In the genomic region with DNA sequence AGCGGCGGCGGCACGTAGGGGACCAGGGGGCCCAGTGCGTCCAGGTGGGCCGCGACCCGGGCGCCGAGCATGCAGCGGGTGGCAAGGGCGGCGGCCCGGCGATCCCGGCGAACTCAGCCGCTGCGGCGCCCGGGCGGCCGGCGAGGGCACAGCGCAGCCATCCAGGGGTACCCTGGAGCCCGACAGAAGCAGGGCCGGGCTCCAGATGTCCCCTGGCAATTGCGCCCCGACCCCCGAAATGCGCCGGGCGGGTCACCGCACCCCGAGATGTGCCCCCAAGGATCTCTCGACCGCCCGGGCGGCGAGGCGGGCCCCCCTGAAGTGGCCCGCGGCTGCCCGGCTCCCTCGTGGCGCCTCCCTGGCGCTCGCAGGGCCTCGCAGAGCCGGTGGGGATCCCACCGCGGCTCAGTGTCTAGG, we compare ENCODE assay signal across 8 cellular contexts. TPM values are rescaled to one million over a fixed set of nuclear protein-coding genes. Genes with fewer than 3 reads are reported as not detected.
DNase-seq lines count a peak whose midpoint lies in the region; ATAC-seq and TF ChIP-seq lines count a peak whose summit lies in the region.
"Not testable (repeated sequence)": the region's sequence is repeated elsewhere in the genome, so short reads cannot be mapped to it uniquely, and the experiment has no call there.

No MANE protein-coding gene starts in this region.

- H4K91ac ChIP-seq in mesenchymal stem cell (ENCODE audit: low read length) = not testable (repeated sequence)

- H3K79me2 ChIP-seq in ACC112 (ENCODE audit: control insufficient read depth, insufficient read depth, low read length, unreplicated experiment) = peaks cover 70% of the 10 kb centered on the region
- peaks cover 42% of the 10 kb centered on the region for H3K79me2 ChIP-seq in fibroblast of lung (ENCODE audit: control insufficient read depth, insufficient read depth, low read length)

- H3K36me3 ChIP-seq in ACC112 (ENCODE audit: insufficient read depth, low read length); adipocyte (ENCODE audit: control insufficient read depth, insufficient read depth, low read length, severe bottlenecking); fibroblast of lung (ENCODE audit: control insufficient read depth, insufficient read depth, low read length): not testable (repeated sequence)
- H3K36me3 ChIP-seq in SJSA1 (peaks cover 14% of the 10 kb centered on the region; the same call in 1 of the 2 replicates), mesenchymal stem cell (ENCODE audit: control insufficient read depth in 1 of 2, insufficient read depth in 2 of 2, low read depth in 1 of 2, low read length in 2 of 2) (peaks cover 14 to 23% of the 10 kb centered on the region in 2 experiments), skeletal muscle satellite cell (ENCODE audit: insufficient read depth, low read length) (peaks cover 19% of the 10 kb centered on the region)

- 0% methylated on average over 25 of the region's 52 CpGs for WGBS in mesenchymal stem cell

- not testable (repeated sequence) for H2BK12ac ChIP-seq in mesenchymal stem cell (ENCODE audit: low read length in 2 of 2)

- peak overlapping the region; percentile 57 for H4K8ac ChIP-seq in mesenchymal stem cell (ENCODE audit: low read length)

- H2BK15ac ChIP-seq in mesenchymal stem cell (ENCODE audit: low read depth, poor library complexity, severe bottlenecking) = peak overlapping the region; percentile 35

- H3K9me3 ChIP-seq in SJSA1 (replicated peaks); adipocyte (ENCODE audit: control insufficient read depth, low read length); fibroblast of lung (ENCODE audit: control insufficient read depth, insufficient read depth, low read depth, low read length); mesenchymal stem cell (ENCODE audit: control insufficient read depth, low read length); skeletal muscle satellite cell (replicated peaks; ENCODE audit: low read length): not testable (repeated sequence)

- H2BK5ac ChIP-seq in mesenchymal stem cell (ENCODE audit: low read depth, low read length, poor library complexity, severe bottlenecking) = not testable (repeated sequence)

- DNase-seq in SJSA1 (ENCODE audit: low read depth in 1 of 2, low spot score in 2 of 2) = peak in 1 of 2 experiments; percentile 41
- peak; percentile 36 for DNase-seq in adipocyte (ENCODE audit: low read depth)
- DNase-seq in fibroblast of lung (ENCODE audit: low read depth in 2 of 2); mesenchymal stem cell: not testable (repeated sequence)

- H3K27me3 ChIP-seq in ACC112 (ENCODE audit: insufficient read depth, low read length); SJSA1 (replicated peaks); adipocyte (replicated peaks; ENCODE audit: control insufficient read depth, insufficient read depth, low read length); fibroblast of lung (ENCODE audit: control insufficient read depth, insufficient read depth, low read length); mesenchymal stem cell (ENCODE audit: control insufficient read depth in 1 of 2, insufficient read depth in 1 of 2, low read length in 2 of 2); skeletal muscle satellite cell (ENCODE audit: control insufficient read depth, insufficient read depth, low read length): not testable (repeated sequence)

- H3K4me3 ChIP-seq in ACC112 (ENCODE audit: low read depth, low read length) = peak overlapping the region; percentile 85
- peak overlapping the region; percentile 51 for H3K4me3 ChIP-seq in SJSA1
- H3K4me3 ChIP-seq in adipocyte (ENCODE audit: low read length) = peak overlapping the region; percentile 93
- peak overlapping the region; percentile 66 to 94 (median 85) for H3K4me3 ChIP-seq in fibroblast of lung (replicated peaks in 1 of 4; ENCODE audit: control extremely low read depth in 1 of 4, insufficient read depth in 1 of 4, low read depth in 3 of 4, low read length in 4 of 4)
- peak overlapping the region; percentile 71 to 93 for H3K4me3 ChIP-seq in mesenchymal stem cell (ENCODE audit: insufficient read depth in 1 of 2, low read depth in 1 of 2, low read length in 2 of 2)
- peak overlapping the region; percentile 83 for H3K4me3 ChIP-seq in skeletal muscle satellite cell (ENCODE audit: low read length)

- not testable (repeated sequence) for TF ChIP-seq CTCF in fibroblast of lung (conservative IDR thresholded peaks at IDR 0.05 in 1 of 2, IDR thresholded peaks at IDR 0.05 in 1 of 2; ENCODE audit: low read depth in 1 of 2, low read length in 2 of 2)

- peak; percentile 5 for ATAC-seq in GM19035 (IDR thresholded peaks at IDR 0.05; ENCODE audit: unreplicated experiment)
- peak; percentile 5 for ATAC-seq in HG03159 (IDR thresholded peaks at IDR 0.05; ENCODE audit: unreplicated experiment)

- peak overlapping the region in 1 of 2 experiments; percentile 46 for H3K18ac ChIP-seq in mesenchymal stem cell (ENCODE audit: low read depth in 1 of 2, low read length in 2 of 2)

- not testable (repeated sequence) for H4K20me1 ChIP-seq in fibroblast of lung (ENCODE audit: control insufficient read depth, extremely low read depth, insufficient read depth, low read length)

- H3K4me2 ChIP-seq in fibroblast of lung (ENCODE audit: extremely low read depth, insufficient read depth, low read length) = not testable (repeated sequence)
- H3K4me2 ChIP-seq in mesenchymal stem cell (ENCODE audit: low read length, poor library complexity, severe bottlenecking) = peak overlapping the region; percentile 60
- peak overlapping the region; percentile 97 for H3K4me2 ChIP-seq in skeletal muscle satellite cell (ENCODE audit: low read length)

- H2BK120ac ChIP-seq in mesenchymal stem cell (ENCODE audit: low read depth, low read length) = peak overlapping the region; percentile 43

- H3K23ac ChIP-seq in mesenchymal stem cell (ENCODE audit: low read length in 2 of 2) = not testable (repeated sequence)

- not testable (repeated sequence) for H2AFZ ChIP-seq in ACC112 (ENCODE audit: low read length, unreplicated experiment); fibroblast of lung (ENCODE audit: low read length); mesenchymal stem cell (ENCODE audit: low read depth, low read length)

- H3K9ac ChIP-seq in adipocyte (ENCODE audit: low read length) (peak overlapping the region; percentile 89), fibroblast of lung (ENCODE audit: insufficient read depth, low read length) (peak overlapping the region; percentile 48), mesenchymal stem cell (ENCODE audit: low read length) (peak overlapping the region; percentile 85), skeletal muscle satellite cell (ENCODE audit: low read depth, low read length) (peak overlapping the region; percentile 83)

- not testable (repeated sequence) for H3K27ac ChIP-seq in ACC112 (ENCODE audit: low read depth, low read length); SJSA1; mesenchymal stem cell (ENCODE audit: low read length, poor library complexity, severe bottlenecking)
- peak overlapping the region; percentile 46 for H3K27ac ChIP-seq in fibroblast of lung (ENCODE audit: insufficient read depth, low read length)

- peaks cover 30% of the 10 kb centered on the region for H3K79me1 ChIP-seq in mesenchymal stem cell (replicated peaks; ENCODE audit: low read length, poor library complexity, severe bottlenecking)

- peak overlapping the region in 1 of 2 experiments; percentile 37 for H3K4ac ChIP-seq in mesenchymal stem cell (ENCODE audit: low read depth in 1 of 2, low read length in 2 of 2)

- H3K4me1 ChIP-seq in ACC112 (ENCODE audit: control insufficient read depth, insufficient read depth, low read length, unreplicated experiment) = peaks cover 59% of the 10 kb centered on the region
- H3K4me1 ChIP-seq in SJSA1 (replicated peaks) = peaks cover 22% of the 10 kb centered on the region
- peaks cover 80% of the 10 kb centered on the region for H3K4me1 ChIP-seq in adipocyte (ENCODE audit: control insufficient read depth, insufficient read depth, low read length)
- not testable (repeated sequence) for H3K4me1 ChIP-seq in fibroblast of lung (ENCODE audit: control insufficient read depth, extremely low read depth, insufficient read depth, low read length)
- H3K4me1 ChIP-seq in mesenchymal stem cell (ENCODE audit: control insufficient read depth, insufficient read depth, low read depth, low read length) = peaks cover 45% of the 10 kb centered on the region
- peaks cover 70% of the 10 kb centered on the region for H3K4me1 ChIP-seq in skeletal muscle satellite cell (ENCODE audit: control insufficient read depth, insufficient read depth, low read length)

- H2AK5ac ChIP-seq in mesenchymal stem cell (ENCODE audit: low read length, severe bottlenecking) = not testable (repeated sequence)

- not testable (repeated sequence) for H3K14ac ChIP-seq in mesenchymal stem cell (ENCODE audit: low read length in 2 of 2)

RNA-seq across cellular contexts. Expression of gene DEXI, which starts 0.3 kb away (rescaled TPM):
- total RNA-seq in SJSA1 (2014; rRNA removed; shearing (Covaris generic)) = 43.5 and 48.5 TPM in 2 replicates
- total RNA-seq in fibroblast of lung = 44.7 and 49.9 TPM in 2 replicates
- polyA plus RNA-seq in fibroblast of lung = 38.8 and 40.3 TPM in 2 replicates
- 37.5 and 44.5 TPM in 2 replicates for polyA plus RNA-seq in fibroblast of lung (2012)
- 55.4 and 70.6 TPM in 2 replicates for polyA minus RNA-seq in fibroblast of lung (ENCODE audit: low replicate concordance)
- polyA plus RNA-seq in mesenchymal stem cell (2013, experiment 1 of 2) = 26.6 TPM
- polyA plus RNA-seq in mesenchymal stem cell (2013, experiment 2 of 2) = 28.1 TPM
- 41.6 and 43.5 TPM in 2 replicates for total RNA-seq in skeletal muscle satellite cell (2012; rRNA removed)

RNA-seq across cellular contexts. Expression of gene CLEC16A, which starts 2.4 kb away (rescaled TPM):
- total RNA-seq in SJSA1 (2014; rRNA removed; shearing (Covaris generic)) = 14.8 and 19.1 TPM in 2 replicates
- total RNA-seq in fibroblast of lung = 17.2 and 22.0 TPM in 2 replicates
- 9.1 and 15.3 TPM in 2 replicates for polyA plus RNA-seq in fibroblast of lung
- 10.4 and 14.7 TPM in 2 replicates for polyA plus RNA-seq in fibroblast of lung (2012)
- polyA minus RNA-seq in fibroblast of lung (ENCODE audit: low replicate concordance) = 53.8 and 83.9 TPM in 2 replicates
- polyA plus RNA-seq in mesenchymal stem cell (2013, experiment 1 of 2) = 8.6 TPM
- polyA plus RNA-seq in mesenchymal stem cell (2013, experiment 2 of 2) = 8.3 TPM
- 12.7 TPM in 2 replicates for total RNA-seq in skeletal muscle satellite cell (2012; rRNA removed)
